24 cellular contexts compared by ENCODE assay signal in the genomic region with DNA sequence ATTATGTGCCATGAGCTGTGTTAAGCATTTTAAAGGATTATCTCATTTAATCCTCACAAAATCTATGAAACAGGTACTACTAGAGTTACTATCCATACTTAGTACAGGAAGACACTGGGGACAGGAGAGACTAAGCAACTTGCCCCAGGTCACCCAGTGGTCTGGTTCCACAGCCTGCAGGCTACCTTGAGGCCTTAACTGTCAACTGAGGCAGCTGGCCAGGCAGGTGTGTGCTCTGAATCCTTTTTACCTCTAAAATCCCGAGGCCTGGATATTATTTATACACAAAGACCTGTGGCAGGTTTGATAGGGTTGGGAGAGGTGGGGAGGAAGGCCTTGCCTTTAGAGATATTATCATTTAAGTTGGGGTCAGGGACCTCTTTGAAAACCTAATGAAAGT. TPM values are rescaled to one million over a fixed set of nuclear protein-coding genes. Genes with fewer than 3 reads are reported as not detected.
A peak's percentile ranks its signal among the peaks of the same experiment; 100 is the strongest.
DNase-seq lines count a peak whose midpoint lies in the region; TF ChIP-seq lines count a peak whose summit lies in the region.
"Had no signal": no experiment of that assay in that cellular context is flagged by ENCODE, and none has a peak within 500 bp of the region (broad histone marks: within the 10 kb centered on the region; RNA-seq: fewer than 3 reads in every experiment).

No MANE protein-coding gene starts in this region.

- no peak for DNase-seq in activated T-cell treated with anti-CD3 and anti-CD28 coated beads, Interleukin-2, amount 50 U/mL, for 24 hours
- DNase-seq in activated T-cell treated with anti-CD3 and anti-CD28 coated beads, Interleukin-2, amount 50 U/mL, for 48 hours, result no peak
- no peak for DNase-seq in endodermal cell
- DNase-seq in progenitor cell of endocrine pancreas (ENCODE audit: low spot score, unreplicated experiment), result no peak
- DNase-seq in coronary artery (ENCODE audit: low spot score), result no peak
- DNase-seq in HuH-7 (ENCODE audit: low spot score), result no peak
- no peak for DNase-seq in GM10266 (ENCODE audit: extremely low spot score)
- DNase-seq: activated CD8-positive, alpha-beta T cell treated with anti-CD3 and anti-CD28 coated beads, Interleukin-2, amount 10 ng/mL, durations not matched to agents 7 days and 5 days; activated naive CD4-positive, alpha-beta T cell treated with Interleukin-2 at 50 U/mL for 16 hours; activated T-cell treated with anti-CD3 and anti-CD28 coated beads for 4 hours; amygdala; Calu3; left lung; NCI-H1105; NCI-H2029; NCI-H748 treated with DMSO at 0.1 percent for 48 hours; Right ventricle myocardium superior; SW 1271; upper lobe of left lung had no signal

- H3K9me3 Mint-ChIP-seq in activated T-cell treated with anti-CD3 and anti-CD28 coated beads, Interleukin-2, amount 50 U/mL, for 24 hours, result no peaks in the 10 kb centered on the region
- H3K9me3 Mint-ChIP-seq in endodermal cell (no peaks in the 10 kb centered on the region), progenitor cell of endocrine pancreas (ENCODE audit: low read depth) (no peaks in the 10 kb centered on the region)
- H3K9me3 Mint-ChIP-seq: dendritic cell treated with granulocyte-macrophage colony-stimulating factor and Interleukin-4, amounts not matched to agents 40 ng/mL and 50 ng/mL, for 4 days had no signal

- peak overlapping the region; percentile 22 for H3K27ac Mint-ChIP-seq in activated T-cell treated with anti-CD3 and anti-CD28 coated beads, Interleukin-2, amount 50 U/mL, for 24 hours
- H3K27ac Mint-ChIP-seq in endodermal cell (no peak overlapping the region), progenitor cell of endocrine pancreas (no peak overlapping the region)
- H3K27ac Mint-ChIP-seq: dendritic cell treated with granulocyte-macrophage colony-stimulating factor and Interleukin-4, amounts not matched to agents 40 ng/mL and 50 ng/mL, for 4 days had no signal

- no peaks in the 10 kb centered on the region for H3K9me2 ChIP-seq in Loucy (replicated peaks; ENCODE audit: low read depth, low read length)

- H3K4me3 ChIP-seq in Loucy (ENCODE audit: low read length, poor library complexity, severe bottlenecking) (no peak overlapping the region), endodermal cell (ENCODE audit: low read length) (peak overlapping the region; percentile 64), coronary artery (no peak overlapping the region)
- H3K4me3 ChIP-seq: A549, left lung, upper lobe of left lung had no signal

- H3K4me2 ChIP-seq in Loucy (ENCODE audit: low read depth, low read length, poor library complexity, severe bottlenecking), result peak overlapping the region; percentile 50

- peaks cover 45% of the 10 kb centered on the region for H3K36me3 Mint-ChIP-seq in activated T-cell treated with anti-CD3 and anti-CD28 coated beads, Interleukin-2, amount 50 U/mL, for 24 hours (ENCODE audit: low read depth)
- H3K36me3 Mint-ChIP-seq in endodermal cell (ENCODE audit: low read depth) (peaks cover 28% of the 10 kb centered on the region), progenitor cell of endocrine pancreas (ENCODE audit: insufficient read depth) (peaks cover 10% of the 10 kb centered on the region)

- peaks cover 24% of the 10 kb centered on the region; the same call in 1 of the 2 replicates for H3K79me2 ChIP-seq in Loucy (ENCODE audit: insufficient read depth, low read length)

- H3K4me1 Mint-ChIP-seq in activated T-cell treated with anti-CD3 and anti-CD28 coated beads, Interleukin-2, amount 50 U/mL, for 24 hours (ENCODE audit: low read depth), result peaks cover 34% of the 10 kb centered on the region
- H3K4me1 Mint-ChIP-seq in endodermal cell (peaks cover 12% of the 10 kb centered on the region), progenitor cell of endocrine pancreas (ENCODE audit: low read depth) (peaks cover 9% of the 10 kb centered on the region)

- peaks cover 8% of the 10 kb centered on the region for H4K20me1 ChIP-seq in Loucy (ENCODE audit: insufficient read depth, low read length, poor library complexity, severe bottlenecking)

- no peaks in the 10 kb centered on the region for H3K27me3 Mint-ChIP-seq in activated T-cell treated with anti-CD3 and anti-CD28 coated beads, Interleukin-2, amount 50 U/mL, for 24 hours
- H3K27me3 Mint-ChIP-seq in endodermal cell (ENCODE audit: insufficient read depth) (peaks cover 23% of the 10 kb centered on the region), progenitor cell of endocrine pancreas (peaks cover 3% of the 10 kb centered on the region)

- WGBS in endodermal cell (ENCODE audit: insufficient coverage in 1 of 2, insufficient read length in 1 of 2), 2 experiments, result 91% methylated on average over 1 of the region's 1 CpG; no CpG with 5 or more reads in 1 of the 2 experiments

- peaks cover 16% of the 10 kb centered on the region for H3K4me1 ChIP-seq in Loucy (ENCODE audit: insufficient read depth, low read length, poor library complexity, severe bottlenecking)
- H3K4me1 ChIP-seq in endodermal cell (ENCODE audit: control insufficient read depth, insufficient read depth, low read length), result peaks cover 4% of the 10 kb centered on the region

- H3F3A ChIP-seq in Loucy (ENCODE audit: low read depth), result no peaks in the 10 kb centered on the region

- TF ChIP-seq CTCF in Loucy (conservative IDR thresholded peaks at IDR 0.05; ENCODE audit: low read length) (no peak), endodermal cell (conservative IDR thresholded peaks at IDR 0.05) (no peak), progenitor cell of endocrine pancreas (IDR thresholded peaks at IDR 0.05; ENCODE audit: unreplicated experiment) (no peak), coronary artery (IDR thresholded peaks at IDR 0.05) (no peak), GM10266 (IDR thresholded peaks at IDR 0.05; ENCODE audit: control insufficient read depth, insufficient read depth, low read depth, missing control alignments) (no peak)

- H3K36me3 ChIP-seq in Loucy (ENCODE audit: insufficient read depth, low read length) (peaks cover 19% of the 10 kb centered on the region; the same call in 1 of the 2 replicates), endodermal cell (ENCODE audit: control insufficient read depth, insufficient read depth, low read length) (peaks cover 42% of the 10 kb centered on the region)
- H3K36me3 ChIP-seq: neutrophil had no signal

- no peak overlapping the region for H3K4me3 Mint-ChIP-seq in activated T-cell treated with anti-CD3 and anti-CD28 coated beads, Interleukin-2, amount 50 U/mL, for 24 hours
- H3K4me3 Mint-ChIP-seq in endodermal cell, result no peak overlapping the region
- peak overlapping the region; percentile 74 for H3K4me3 Mint-ChIP-seq in progenitor cell of endocrine pancreas (ENCODE audit: low read depth)
- H3K4me3 Mint-ChIP-seq: dendritic cell treated with granulocyte-macrophage colony-stimulating factor and Interleukin-4, amounts not matched to agents 40 ng/mL and 50 ng/mL, for 4 days had no signal

- H3K9ac ChIP-seq in Loucy (ENCODE audit: low read depth, low read length, poor library complexity, severe bottlenecking) (no peak overlapping the region), endodermal cell (ENCODE audit: extremely low read depth, low read length, poor library complexity, severe bottlenecking) (no peak overlapping the region)

- H3K27ac ChIP-seq in endodermal cell (ENCODE audit: low read depth, low read length) (no peak overlapping the region), coronary artery (no peak overlapping the region)
- H3K27ac ChIP-seq: A549, HL-60, left lung, neutrophil, upper lobe of left lung had no signal

- no peak overlapping the region for H2AFZ ChIP-seq in Loucy (ENCODE audit: low read length)

- H3K27me3 ChIP-seq in Loucy (ENCODE audit: insufficient read depth, low read length, poor library complexity, severe bottlenecking), result no peaks in the 10 kb centered on the region
- peaks cover 8% of the 10 kb centered on the region for H3K27me3 ChIP-seq in endodermal cell (ENCODE audit: control insufficient read depth, insufficient read depth, low read length, poor library complexity, severe bottlenecking)
- H3K27me3 ChIP-seq: upper lobe of left lung had no signal

- H3K9me3 ChIP-seq in Loucy (ENCODE audit: insufficient read depth, low read depth, low read length) (no peaks in the 10 kb centered on the region), endodermal cell (ENCODE audit: control insufficient read depth, low read length) (no peaks in the 10 kb centered on the region)
- H3K9me3 ChIP-seq: A549, left lung, neutrophil, upper lobe of left lung had no signal

RNA-seq across cellular contexts. Expression of gene ZNF777, which starts 3.1 kb away (rescaled TPM):
- total RNA-seq in endodermal cell, result 10 to 100 TPM in 1 of 2 donors, 1 to 10 TPM in 1; 9.7 to 11.1 TPM
- polyA plus RNA-seq in endodermal cell (2013, experiment 1 of 2), result 14.3 TPM
- polyA plus RNA-seq in endodermal cell (2013, experiment 2 of 2), result 13.7 TPM
- 19.0 and 20.3 TPM in 2 replicates for total RNA-seq in progenitor cell of endocrine pancreas

RNA-seq across cellular contexts. Expression of gene ZNF746, which starts 39.8 kb away (rescaled TPM):
- total RNA-seq in endodermal cell (10 to 100 TPM; 20.1 to 22.3 TPM), progenitor cell of endocrine pancreas (25.6 and 26.7 TPM in 2 replicates)
- 12.6 TPM for polyA plus RNA-seq in endodermal cell (2013, experiment 1 of 2)
- polyA plus RNA-seq in endodermal cell (2013, experiment 2 of 2), result 13.3 TPM
